ENCODE assay signal across 8 cellular contexts in the genomic region with DNA sequence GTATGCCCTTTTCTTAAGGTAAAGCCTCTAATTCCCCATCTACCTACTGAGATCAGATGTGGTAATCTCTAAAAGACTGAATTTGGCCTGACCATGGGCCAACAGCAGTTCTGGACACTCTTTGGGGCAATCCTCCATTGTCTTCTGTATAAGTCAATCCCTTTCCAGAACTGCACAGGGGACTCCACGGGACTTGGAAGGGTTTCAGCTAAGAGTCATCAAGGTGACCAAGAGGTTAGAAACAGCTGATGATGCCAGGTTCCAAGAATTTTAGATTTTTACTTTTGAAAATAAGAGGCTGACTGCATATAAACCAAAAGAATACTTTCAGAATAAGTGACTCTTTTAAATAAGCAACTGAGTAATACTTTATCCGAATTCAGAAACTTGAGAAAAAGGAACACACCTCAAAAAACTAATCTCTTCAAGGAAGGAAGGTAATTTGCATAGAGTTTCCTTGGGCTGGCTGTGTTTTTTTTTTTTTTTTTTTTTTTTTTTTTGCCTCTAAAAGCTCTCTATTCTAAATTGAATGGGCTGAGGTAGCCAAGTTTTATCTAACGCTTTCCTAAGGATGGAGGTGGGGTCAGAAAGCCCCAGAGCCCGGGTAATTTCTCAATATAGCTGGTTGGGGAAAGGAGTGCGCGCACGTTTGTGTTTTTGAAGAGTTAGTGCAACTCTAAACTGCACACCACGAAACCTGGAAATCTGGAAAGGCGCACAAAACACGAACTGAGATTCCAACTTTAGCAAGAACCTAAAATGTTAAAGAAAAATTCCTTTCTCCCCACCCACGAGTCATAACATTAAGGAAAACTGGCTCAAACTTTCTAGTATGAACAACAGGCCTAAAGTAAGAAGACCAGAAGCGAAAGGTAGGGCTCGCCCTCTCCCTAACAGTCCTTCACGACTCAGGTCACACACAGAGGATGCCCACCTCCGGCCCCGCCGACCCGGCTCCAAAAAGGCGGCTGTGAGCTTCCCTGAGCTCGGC. TPM values are rescaled to one million over a fixed set of nuclear protein-coding genes. Genes with fewer than 3 reads are reported as not detected.
DNase-seq lines count a peak whose midpoint lies in the region; TF ChIP-seq lines count a peak whose summit lies in the region.

No MANE protein-coding gene starts in this region.

- TF ChIP-seq POLR2A in adrenal gland (IDR thresholded peaks at IDR 0.05): no peak
- TF ChIP-seq POLR2A in testis (IDR thresholded peaks at IDR 0.05): no peak

- DNase-seq in stimulated activated CD4-positive, alpha-beta T cell treated with anti-CD3 and anti-CD28 coated beads, Interleukin-4, amount 100 ng/mL, for 24 hours: peak; percentile 20
- no peak for DNase-seq in stimulated activated CD4-positive, alpha-beta T cell treated with anti-CD3 and anti-CD28 coated beads, Interleukin-12 subunit alpha, Interleukin-12 subunit beta, amount 100 ng/mL, for 4 hours
- DNase-seq in adrenal gland (peak in 5 of 7 donors; percentile 49 to 65 (median 62)), kidney glomerular epithelial cell (lab: John Stamatoyannopoulos, UW) (peak; percentile 39), testis (no peak), NCI-H1417 treated with DMSO at 0.1 percent for 48 hours (lab: John Stamatoyannopoulos, UW) (no peak), DMS153 (lab: John Stamatoyannopoulos, UW) (no peak), islet precursor cell (no peak)

- 1 to 2% (median 1%) methylated on average over 15 to 20 of the region's 20 CpGs for WGBS in adrenal gland, 4 donors
- WGBS in testis, 2 donors: 1% methylated on average over 14 to 20 of the region's 20 CpGs

- H3K27ac ChIP-seq in adrenal gland (peak overlapping the region; percentile 99 to 100 (median 100)), testis (peak overlapping the region; percentile 99)

- H3K27me3 ChIP-seq in adrenal gland: no peaks in the 10 kb centered on the region
- no peaks in the 10 kb centered on the region for H3K27me3 ChIP-seq in testis

- H3K9me3 ChIP-seq in adrenal gland (replicated peaks in 1 of 3) (no peaks in the 10 kb centered on the region), testis (no peaks in the 10 kb centered on the region)

- H3K36me3 ChIP-seq in adrenal gland (replicated peaks in 1 of 2): peaks cover 0 to 22% of the 10 kb centered on the region in 2 donors
- no peaks in the 10 kb centered on the region for H3K36me3 ChIP-seq in testis (ENCODE audit: low read depth, missing control alignments)

- no peak for TF ChIP-seq CTCF in adrenal gland (IDR thresholded peaks at IDR 0.05)
- no peak for TF ChIP-seq CTCF in testis (IDR thresholded peaks at IDR 0.05)

- H3K4me1 ChIP-seq in adrenal gland (replicated peaks in 1 of 2) (peaks cover 38 to 39% of the 10 kb centered on the region in 2 donors), testis (peaks cover 29% of the 10 kb centered on the region)

- intact Hi-C loops in adrenal gland (cut with DNase I) (no loop called here), testis (cut with DNase I; ENCODE audit: low total_unique reads) (no loop called here)

- H3K4me3 ChIP-seq in adrenal gland (peak overlapping the region; percentile 37 to 89 (median 69)), testis (peak overlapping the region; percentile 98 to 99)

RNA-seq across cellular contexts. Expression of a gene that starts 1.3 kb away (rescaled TPM):
- 100 to 1,000 TPM; 193 to 398 (median 251) TPM for total RNA-seq in adrenal gland
- polyA plus RNA-seq in adrenal gland: 100 to 1,000 TPM in 1 of 3 donors, 10 to 100 TPM in 2; 65.1 to 393 (median 73.9) TPM
- 100 to 1,000 TPM; 171 to 186 TPM for total RNA-seq in testis
- polyA plus RNA-seq in testis (ENCODE audit: insufficient read depth, low read depth, low replicate concordance): 229 TPM

RNA-seq across cellular contexts. Expression of a gene that starts 8.6 kb away (rescaled TPM):
- total RNA-seq in adrenal gland (10 to 100 TPM in 6 of 8 donors, 1 to 10 TPM in 2; 7.6 to 28.2 (median 12.1) TPM), testis (10 to 100 TPM; 32.3 to 57.2 TPM)
- polyA plus RNA-seq in adrenal gland (10 to 100 TPM in 2 of 3 donors, 1 to 10 TPM in 1; 5.5 to 31.2 (median 26.5) TPM), testis (ENCODE audit: insufficient read depth, low read depth, low replicate concordance) (25.5 TPM)

RNA-seq across cellular contexts. Expression of a gene that starts 25.3 kb away (rescaled TPM):
- total RNA-seq in adrenal gland: 10 to 100 TPM; 21.3 to 37.4 (median 32.4) TPM
- polyA plus RNA-seq in adrenal gland: 10 to 100 TPM; 24.4 to 28.4 (median 24.9) TPM
- total RNA-seq in testis: 10 to 100 TPM; 27.6 to 33.1 TPM
- 41.4 TPM for polyA plus RNA-seq in testis (ENCODE audit: insufficient read depth, low read depth, low replicate concordance)

RNA-seq across cellular contexts. Expression of a gene that starts 31.8 kb away (rescaled TPM):
- 100 to 1,000 TPM; 132 to 159 (median 142) TPM for total RNA-seq in adrenal gland
- polyA plus RNA-seq in adrenal gland: 100 to 1,000 TPM in 1 of 3 donors, 10 to 100 TPM in 2; 47.9 to 105 (median 69.2) TPM
- 100 to 1,000 TPM in 1 of 2 donors, 10 to 100 TPM in 1; 87.1 to 115 TPM for total RNA-seq in testis
- polyA plus RNA-seq in testis (ENCODE audit: insufficient read depth, low read depth, low replicate concordance): 102 TPM

RNA-seq across cellular contexts. Expression of a gene that starts 44.5 kb away (rescaled TPM):
- total RNA-seq in adrenal gland (10 to 100 TPM; 12.1 to 20.4 (median 16.4) TPM), testis (10 to 100 TPM; 15.9 to 19.6 TPM)
- polyA plus RNA-seq in adrenal gland (10 to 100 TPM; 18.3 to 51.2 (median 25.3) TPM), testis (ENCODE audit: insufficient read depth, low read depth, low replicate concordance) (16.0 TPM)

Comparison
In these comparisons a context has a peak if more than half of its experiments do, and no peak if none do; other contexts are left out.
1. DNase-seq: peak in stimulated activated CD4-positive, alpha-beta T cell treated with anti-CD3 and anti-CD28 coated beads, Interleukin-4, amount 100 ng/mL, for 24 hours (single experiment), adrenal gland (5 of 7) and kidney glomerular epithelial cell (single experiment); none in stimulated activated CD4-positive, alpha-beta T cell treated with anti-CD3 and anti-CD28 coated beads, Interleukin-12 subunit alpha, Interleukin-12 subunit beta, amount 100 ng/mL, for 4 hours (single experiment), testis (single experiment), NCI-H1417 treated with DMSO at 0.1 percent for 48 hours (single experiment), DMS153 (single experiment) and islet precursor cell (single experiment).